20 cellular contexts compared by ENCODE assay signal in the genomic region with DNA sequence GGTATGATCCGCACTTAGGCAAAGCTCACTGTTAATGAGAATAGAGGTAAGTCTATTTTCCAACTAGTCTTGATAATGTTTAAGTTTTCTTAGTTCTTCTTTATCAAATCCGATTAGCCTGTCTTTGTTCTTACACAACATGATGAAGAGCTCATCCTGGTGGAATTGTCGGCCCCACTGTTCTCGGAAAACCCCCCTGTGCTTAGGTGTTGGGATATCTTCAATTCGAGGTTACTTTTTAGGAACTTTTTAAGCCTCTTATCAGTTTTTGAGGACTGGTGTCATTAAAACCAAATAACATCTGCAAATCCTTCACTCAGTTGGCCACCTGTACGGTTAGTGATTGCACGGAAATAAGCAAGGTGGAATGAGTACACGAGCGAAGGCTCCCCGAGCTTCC.
"Had no signal": no experiment of that assay in that cellular context is flagged by ENCODE, and none has a peak within 500 bp of the region (broad histone marks: within the 10 kb centered on the region; RNA-seq: fewer than 3 reads in every experiment).

No MANE protein-coding gene starts in this region.

- H3K4me1 Mint-ChIP-seq: IgD-negative memory B cell had no signal

- H3K36me3 ChIP-seq: SJSA1 had no signal

- H3K4me3 Mint-ChIP-seq: IgD-negative memory B cell had no signal

- H3K27ac ChIP-seq: KMS-11, SJSA1, SK-N-MC had no signal

- H3K27me3 ChIP-seq: SJSA1 had no signal

- H3K27ac Mint-ChIP-seq: IgD-negative memory B cell had no signal

- H3K4me2 ChIP-seq: KMS-11 had no signal

- DNase-seq: Kasumi-1, MM.1S, NCI-H1092 treated with DMSO at 0.1 percent for 48 hours, NCI-H1436, NCI-H187, NCI-H2029, NCI-H2081 treated with DMSO at 0.1 percent for 48 hours, NCI-H2171, NCI-H345, NCI-H446 treated with DMSO at 0.1 percent for 48 hours, NCI-H510A treated with DMSO at 0.1 percent for 48 hours, NCI-H526, Right ventricle myocardium superior, RPMI8226, SIG-M5 had no signal

- H3K36me3 Mint-ChIP-seq: IgD-negative memory B cell had no signal

- H3K4me3 ChIP-seq: K562, SJSA1, SK-N-MC had no signal

- H3K9ac ChIP-seq: KMS-11 had no signal

- H3K27me3 Mint-ChIP-seq: IgD-negative memory B cell had no signal

- H3K9me3 ChIP-seq: SJSA1 had no signal
